In genomic region chr1:205326812-205327466, GRCh38 we compare ENCODE assay signal across 1 cellular context.
TF ChIP-seq lines count a peak whose summit lies in the region.

No MANE protein-coding gene starts in this region.

TF ChIP-seq in K562, 482 proteins besides CTCF, POLR2A, EP300 and RAD21 (continued from another document and continues in another):
- TF ChIP-seq SREBF1 (IDR thresholded peaks at IDR 0.05; ENCODE audit: borderline replicate concordance, low read depth, low read length) (no peak), ZNF830 (CRISPR knock-in tag; IDR thresholded peaks at IDR 0.05) (no peak), PTTG1 (tag; IDR thresholded peaks at IDR 0.05; ENCODE audit: low read depth) (no peak), CHAMP1 (IDR thresholded peaks at IDR 0.05) (no peak), ZFP30 (CRISPR knock-in tag; IDR thresholded peaks at IDR 0.05; ENCODE audit: borderline replicate concordance) (no peak), TOE1 (IDR thresholded peaks at IDR 0.05; ENCODE audit: borderline replicate concordance) (no peak), TOE1 (CRISPR knock-in tag; IDR thresholded peaks at IDR 0.05; ENCODE audit: borderline replicate concordance, low read depth) (no peak), WHSC1 (IDR thresholded peaks at IDR 0.05; ENCODE audit: low read length) (no peak), ZNF77 (CRISPR knock-in tag; IDR thresholded peaks at IDR 0.05) (no peak), FOXJ3 (CRISPR knock-in tag; IDR thresholded peaks at IDR 0.05) (no peak), DPF2 (IDR thresholded peaks at IDR 0.05) (peak; percentile 48; the same call in 1 of the 2 replicates), MLX (CRISPR knock-in tag; conservative IDR thresholded peaks at IDR 0.05) (no peak), KDM4B (IDR thresholded peaks at IDR 0.05; ENCODE audit: borderline replicate concordance in 2 of 2, low read depth in 1 of 2) (no peak), RB1 (IDR thresholded peaks at IDR 0.05; ENCODE audit: low read depth) (no peak), TBP (optimal IDR thresholded peaks at IDR 0.05; ENCODE audit: low read depth, low read length) (no peak), MECOM (CRISPR knock-in tag; IDR thresholded peaks at IDR 0.05) (no peak), MEF2A (IDR thresholded peaks at IDR 0.05; ENCODE audit: control insufficient read depth, low read depth, low read length) (no peak), ZNF165 (CRISPR knock-in tag; IDR thresholded peaks at IDR 0.05; ENCODE audit: borderline replicate concordance) (no peak), CHCHD3 (CRISPR knock-in tag; IDR thresholded peaks at IDR 0.05) (no peak), ZBTB43 (CRISPR knock-in tag; IDR thresholded peaks at IDR 0.05) (no peak), ZBTB33 (CRISPR knock-in tag; IDR thresholded peaks at IDR 0.05) (no peak), NCOA1 (IDR thresholded peaks at IDR 0.05; ENCODE audit: low read depth) (no peak), ZNF764 (CRISPR knock-in tag; IDR thresholded peaks at IDR 0.05; ENCODE audit: low read depth) (no peak), PCBP2 (IDR thresholded peaks at IDR 0.05; ENCODE audit: low read depth, low read length, poor library complexity, severe bottlenecking) (no peak), HMGN3 (IDR thresholded peaks at IDR 0.05; ENCODE audit: borderline replicate concordance, extremely low read depth, insufficient read length, low read depth, low read length) (no peak), NCOA4 (IDR thresholded peaks at IDR 0.05; ENCODE audit: partially characterized antibody) (no peak), ZFP36 (IDR thresholded peaks at IDR 0.05; ENCODE audit: low read depth, low read length, partially characterized antibody) (no peak), BRCA1 (IDR thresholded peaks at IDR 0.05) (no peak), BRCA1 (CRISPR knock-in tag; IDR thresholded peaks at IDR 0.05) (no peak), KLF13 (tag; IDR thresholded peaks at IDR 0.05; ENCODE audit: borderline replicate concordance, low read depth) (no peak), HOMEZ (CRISPR knock-in tag; IDR thresholded peaks at IDR 0.05) (no peak), BCL6 (CRISPR knock-in tag; IDR thresholded peaks at IDR 0.05) (0 out of 2 replicates have a peak, but pooled peaks have one; percentile 39), ZNF785 (CRISPR knock-in tag; IDR thresholded peaks at IDR 0.05) (no peak), TEAD1 (CRISPR knock-in tag; IDR thresholded peaks at IDR 0.05) (peak in 1 of 2 experiments; percentile 78; a peak in 1 of 4 replicates), NBN (IDR thresholded peaks at IDR 0.05; ENCODE audit: low read depth) (no peak), HIVEP1 (CRISPR knock-in tag; IDR thresholded peaks at IDR 0.05) (no peak), CCAR2 (IDR thresholded peaks at IDR 0.05; ENCODE audit: low read depth, low read length) (no peak), POLR2AphosphoS5 (IDR thresholded peaks at IDR 0.05; ENCODE audit: control insufficient read depth, insufficient read depth, low read depth, low read length) (no peak), ZNF561 (CRISPR knock-in tag; conservative IDR thresholded peaks at IDR 0.05) (no peak), SRSF1 (IDR thresholded peaks at IDR 0.05; ENCODE audit: low read depth, low read length) (no peak), ZNF445 (CRISPR knock-in tag; IDR thresholded peaks at IDR 0.05; ENCODE audit: low read depth) (no peak), CHD2 (IDR thresholded peaks at IDR 0.05; ENCODE audit: low read depth, low read length) (no peak), GMEB1 (CRISPR knock-in tag; IDR thresholded peaks at IDR 0.05) (no peak), ZNF175 (CRISPR knock-in tag; IDR thresholded peaks at IDR 0.05; ENCODE audit: low read depth) (peak; percentile 69; the same call in 1 of the 2 replicates), KDM5B (IDR thresholded peaks at IDR 0.05; ENCODE audit: insufficient replicate concordance, low read depth, low read length) (no peak), TRIM24 (IDR thresholded peaks at IDR 0.05) (no peak), SMARCE1 (IDR thresholded peaks at IDR 0.05) (no peak), RBM34 (IDR thresholded peaks at IDR 0.05; ENCODE audit: borderline replicate concordance, insufficient read depth, low read length) (no peak), DEAF1 (CRISPR knock-in tag; IDR thresholded peaks at IDR 0.05) (no peak), TFE3 (CRISPR knock-in tag; IDR thresholded peaks at IDR 0.05) (no peak)
- TF ChIP-seq, protein P1, sequence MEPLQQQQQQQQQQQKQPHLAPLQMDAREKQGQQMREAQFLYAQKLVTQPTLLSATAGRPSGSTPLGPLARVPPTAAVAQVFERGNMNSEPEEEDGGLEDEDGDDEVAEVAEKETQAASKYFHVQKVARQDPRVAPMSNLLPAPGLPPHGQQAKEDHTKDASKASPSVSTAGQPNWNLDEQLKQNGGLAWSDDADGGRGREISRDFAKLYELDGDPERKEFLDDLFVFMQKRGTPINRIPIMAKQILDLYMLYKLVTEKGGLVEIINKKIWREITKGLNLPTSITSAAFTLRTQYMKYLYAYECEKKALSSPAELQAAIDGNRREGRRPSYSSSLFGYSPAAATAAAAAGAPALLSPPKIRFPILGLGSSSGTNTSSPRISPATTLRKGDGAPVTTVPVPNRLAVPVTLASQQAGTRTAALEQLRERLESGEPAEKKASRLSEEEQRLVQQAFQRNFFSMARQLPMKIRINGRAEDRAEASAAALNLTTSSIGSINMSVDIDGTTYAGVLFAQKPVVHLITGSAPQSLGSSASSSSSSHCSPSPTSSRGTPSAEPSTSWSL (CRISPR knock-in tag; IDR thresholded peaks at IDR 0.05; ENCODE audit: borderline replicate concordance): no peak
- TF ChIP-seq, protein P2, sequence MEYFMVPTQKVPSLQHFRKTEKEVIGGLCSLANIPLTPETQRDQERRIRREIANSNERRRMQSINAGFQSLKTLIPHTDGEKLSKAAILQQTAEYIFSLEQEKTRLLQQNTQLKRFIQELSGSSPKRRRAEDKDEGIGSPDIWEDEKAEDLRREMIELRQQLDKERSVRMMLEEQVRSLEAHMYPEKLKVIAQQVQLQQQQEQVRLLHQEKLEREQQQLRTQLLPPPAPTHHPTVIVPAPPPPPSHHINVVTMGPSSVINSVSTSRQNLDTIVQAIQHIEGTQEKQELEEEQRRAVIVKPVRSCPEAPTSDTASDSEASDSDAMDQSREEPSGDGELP (CRISPR knock-in tag; IDR thresholded peaks at IDR 0.05; ENCODE audit: borderline replicate concordance): peak; percentile 97
- TF ChIP-seq, protein P3, sequence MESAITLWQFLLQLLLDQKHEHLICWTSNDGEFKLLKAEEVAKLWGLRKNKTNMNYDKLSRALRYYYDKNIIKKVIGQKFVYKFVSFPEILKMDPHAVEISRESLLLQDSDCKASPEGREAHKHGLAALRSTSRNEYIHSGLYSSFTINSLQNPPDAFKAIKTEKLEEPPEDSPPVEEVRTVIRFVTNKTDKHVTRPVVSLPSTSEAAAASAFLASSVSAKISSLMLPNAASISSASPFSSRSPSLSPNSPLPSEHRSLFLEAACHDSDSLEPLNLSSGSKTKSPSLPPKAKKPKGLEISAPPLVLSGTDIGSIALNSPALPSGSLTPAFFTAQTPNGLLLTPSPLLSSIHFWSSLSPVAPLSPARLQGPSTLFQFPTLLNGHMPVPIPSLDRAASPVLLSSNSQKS (CRISPR knock-in tag; IDR thresholded peaks at IDR 0.05): no peak
